28 cellular contexts compared by ENCODE assay signal in the genomic region with DNA sequence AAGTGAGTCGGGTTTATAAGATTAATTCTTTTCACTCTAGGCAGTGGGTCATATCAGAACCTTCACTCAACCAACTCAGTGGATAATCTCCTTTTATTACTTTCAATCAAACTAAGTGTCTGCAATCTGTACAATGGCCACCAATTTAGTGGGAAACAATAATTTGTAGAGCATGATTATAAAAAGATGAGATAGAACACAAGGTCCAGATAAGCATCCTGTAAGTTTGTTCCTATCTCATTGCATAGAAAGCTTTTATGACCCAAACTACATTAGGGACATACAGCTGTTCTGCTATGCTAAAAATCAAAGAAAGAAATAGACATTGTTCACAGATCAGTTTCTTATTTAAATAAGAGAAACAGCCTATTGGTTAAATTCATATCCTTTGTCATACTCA.
"Had no signal": no experiment of that assay in that cellular context is flagged by ENCODE, and none has a peak within 500 bp of the region (broad histone marks: within the 10 kb centered on the region; RNA-seq: fewer than 3 reads in every experiment).

No MANE protein-coding gene starts in this region.

- ATAC-seq: left colon; left lung; lower lobe of right lung; naive thymus-derived CD8-positive, alpha-beta T cell; pancreas; right cardiac atrium; sciatic nerve; stimulated activated effector memory CD8-positive, alpha-beta T cell treated with anti-CD3 and anti-CD28 coated beads, Interleukin-12 subunit alpha, Interleukin-12 subunit beta, amount 100 ng/mL, for 72 hours had no signal

- H3K36me3 ChIP-seq: left lung, lower lobe of right lung, pancreas, prostate gland, spleen, suprapubic skin, thoracic aorta, tibial artery, uterus had no signal

- DNase-seq: hypothalamus; immature natural killer cell; kidney; left colon; left lung; lower lobe of right lung; mammary epithelial cell; mesenchymal stem cell; naive thymus-derived CD8-positive, alpha-beta T cell; nephron progenitor cell; nucleus accumbens; pancreas; posterior cingulate gyrus; retina; right cardiac atrium; spleen; stimulated activated CD4-positive, alpha-beta T cell treated with anti-CD3 and anti-CD28 coated beads, Interleukin-4, amount 100 ng/mL, for 24 hours; stimulated activated naive CD4-positive, alpha-beta T cell; tibial artery; trophoblast cell; uterus had no signal

- H3K9me3 ChIP-seq: left lung, lower lobe of right lung, pancreas, prostate gland, spleen, suprapubic skin, thoracic aorta, tibial artery, uterus had no signal

- H3K4me1 ChIP-seq: left lung, lower lobe of right lung, prostate gland, spleen, uterus had no signal

- H3K27ac ChIP-seq: left lung, lower lobe of right lung, pancreas, prostate gland, skin epidermis, spleen, suprapubic skin, thoracic aorta, tibial artery, uterus had no signal

- H3K27me3 ChIP-seq: left lung, pancreas, tibial artery, uterus had no signal

- H3K4me3 ChIP-seq: left lung, lower lobe of right lung, pancreas, prostate gland, skin epidermis, spleen, suprapubic skin, thoracic aorta, tibial artery, uterus had no signal

- FAIRE-seq: islet of Langerhans, kidney, pancreas had no signal
